ENCODE assay signal across 8 cellular contexts in the genomic region with DNA sequence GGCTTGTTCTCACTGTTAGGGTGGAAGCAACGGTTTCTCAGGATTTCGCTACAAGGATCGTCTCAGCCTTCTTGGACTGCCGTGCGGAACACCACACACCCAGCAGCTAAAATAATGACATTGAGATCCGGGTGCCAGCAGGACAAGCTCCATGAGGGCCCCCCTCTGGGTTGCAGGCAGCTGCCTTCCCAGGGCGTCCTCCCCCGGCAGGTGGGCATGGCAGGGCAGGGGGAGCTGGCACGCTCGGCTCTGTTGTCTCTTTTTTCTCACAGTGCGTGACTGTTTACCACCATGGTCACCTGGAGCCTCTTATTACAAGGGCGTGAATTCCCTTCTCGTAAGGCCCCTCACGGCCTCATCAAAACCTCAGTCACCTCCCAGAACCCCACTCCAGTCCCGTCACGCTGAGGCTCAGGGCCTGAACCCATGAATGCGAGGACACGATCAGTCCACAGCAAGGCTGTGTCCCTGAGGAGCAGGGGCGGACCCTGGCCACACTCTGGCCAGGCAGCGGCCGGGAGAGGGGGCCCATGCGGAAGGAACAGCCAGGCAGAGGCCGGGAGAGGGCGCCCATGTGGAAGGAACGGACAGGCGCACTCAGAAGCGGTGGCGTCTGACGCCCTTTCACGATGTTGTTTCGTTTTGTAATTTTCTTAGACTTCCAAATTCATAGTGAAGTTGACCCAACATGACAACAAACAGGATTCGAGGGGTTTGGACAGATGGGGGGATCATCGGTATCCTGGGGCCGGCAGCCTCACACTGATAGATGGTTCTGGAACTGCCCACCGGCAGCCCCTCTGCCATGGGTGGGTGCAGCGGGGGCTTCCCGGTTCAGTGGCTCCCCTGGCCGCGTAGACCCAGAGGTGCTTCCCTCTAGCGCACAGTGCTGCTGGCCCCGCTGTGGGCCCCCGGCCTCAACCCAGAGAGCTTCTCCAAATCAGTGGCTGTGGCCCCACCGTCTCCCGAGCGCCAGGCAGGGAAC. TPM values are rescaled to one million over a fixed set of nuclear protein-coding genes. Genes with fewer than 3 reads are reported as not detected.
DNase-seq lines count a peak whose midpoint lies in the region; ATAC-seq, FAIRE-seq and TF ChIP-seq lines count a peak whose summit lies in the region.

No MANE protein-coding gene starts in this region.

- ATAC-seq in GM23338 (peak; percentile 73), HG02852 (IDR thresholded peaks at IDR 0.05; ENCODE audit: unreplicated experiment) (no peak)
- ATAC-seq in activated naive CD4-positive, alpha-beta T cell treated with anti-CD3 and anti-CD28 coated beads, Interleukin-2, amount 50 U/mL, for 72 hours, result peak; percentile 67 to 80

- TF ChIP-seq CTCF in GM23338 (conservative IDR thresholded peaks at IDR 0.05; ENCODE audit: low read depth in 2 of 2) (peak; percentile 59 to 83), glutamatergic neuron (IDR thresholded peaks at IDR 0.05; ENCODE audit: partially characterized antibody, unreplicated experiment) (no peak), ovary (IDR thresholded peaks at IDR 0.05) (peak; percentile 50 to 71 (median 65))

- H4K20me1 ChIP-seq in BLaER1 treated with 17β-estradiol and CSF1 and Interleukin-3, amounts not matched to agents 10 nM and 100 nM, result peaks cover 0 to 14% (median 0%) of the 10 kb centered on the region in 11 experiments; a peak in 2 of 22 replicates
- H4K20me1 ChIP-seq in GM23338 (replicated peaks; ENCODE audit: insufficient read depth), result no peaks in the 10 kb centered on the region

- H2AFZ ChIP-seq in GM23338, result peak overlapping the region; percentile 83; the same call in 1 of the 2 replicates

- no peaks in the 10 kb centered on the region for H3K79me2 ChIP-seq in GM23338 (replicated peaks; ENCODE audit: insufficient read depth)

- H3K27me3 Mint-ChIP-seq in GM23338 (ENCODE audit: insufficient read depth, low read depth, poor library complexity), result peaks cover 69% of the 10 kb centered on the region
- H3K27me3 Mint-ChIP-seq in glutamatergic neuron (ENCODE audit: unreplicated experiment), result peaks cover 24% of the 10 kb centered on the region

- peaks cover 16 to 47% (median 39%) of the 10 kb centered on the region in 10 experiments; a peak in 19 of 20 replicates for H3K4me1 ChIP-seq in BLaER1 treated with 17β-estradiol and CSF1 and Interleukin-3, amounts not matched to agents 10 nM and 100 nM
- H3K4me1 ChIP-seq in GM23338 (ENCODE audit: insufficient read depth) (peaks cover 3% of the 10 kb centered on the region; the same call in 1 of the 2 replicates), ovary (ENCODE audit: insufficient read depth) (peaks cover 4% of the 10 kb centered on the region)

- FAIRE-seq in HTR-8/SVneo (lab: Jason Lieb, UNC), result no peak

- peak overlapping the region; percentile 29 to 87 (median 60); a peak in 20 of 22 replicates for H3K27ac ChIP-seq in BLaER1 treated with 17β-estradiol and CSF1 and Interleukin-3, amounts not matched to agents 10 nM and 100 nM
- H3K27ac ChIP-seq in GM23338 (ENCODE audit: low read depth) (no peak overlapping the region), ovary (peak overlapping the region in 1 of 2 donors; percentile 33)

- H3K9me3 Mint-ChIP-seq in GM23338 (peaks cover 8% of the 10 kb centered on the region), glutamatergic neuron (ENCODE audit: unreplicated experiment) (peaks cover 17% of the 10 kb centered on the region)
- H3K9me3 Mint-ChIP-seq in activated naive CD4-positive, alpha-beta T cell treated with anti-CD3 and anti-CD28 coated beads, Interleukin-2, amount 50 U/mL, for 72 hours, result no peaks in the 10 kb centered on the region

- H3K9ac ChIP-seq in BLaER1 treated with 17β-estradiol and CSF1 and Interleukin-3, amounts not matched to agents 10 nM and 100 nM, result peak overlapping the region; percentile 59 to 84 (median 74)

- H3K27me3 ChIP-seq in BLaER1 treated with 17β-estradiol and CSF1 and Interleukin-3, amounts not matched to agents 10 nM and 100 nM, result peaks cover 37 to 45% (median 41%) of the 10 kb centered on the region in 11 experiments
- H3K27me3 ChIP-seq in GM23338 (ENCODE audit: insufficient read depth), result peaks cover 65% of the 10 kb centered on the region
- no peaks in the 10 kb centered on the region for H3K27me3 ChIP-seq in ovary

- peak overlapping the region; percentile 57 for H3K4me3 Mint-ChIP-seq in GM23338
- peak overlapping the region; percentile 34 for H3K4me3 Mint-ChIP-seq in glutamatergic neuron (ENCODE audit: unreplicated experiment)

- peak overlapping the region; percentile 83 to 98 (median 92) for H3K4me2 ChIP-seq in BLaER1 treated with 17β-estradiol and CSF1 and Interleukin-3, amounts not matched to agents 10 nM and 100 nM
- peak overlapping the region; percentile 61; the same call in 1 of the 2 replicates for H3K4me2 ChIP-seq in GM23338

- H3K27ac Mint-ChIP-seq in GM23338, result no peak overlapping the region
- no peak overlapping the region for H3K27ac Mint-ChIP-seq in activated naive CD4-positive, alpha-beta T cell treated with anti-CD3 and anti-CD28 coated beads, Interleukin-2, amount 50 U/mL, for 72 hours
- peak overlapping the region; percentile 52 for H3K27ac Mint-ChIP-seq in glutamatergic neuron (ENCODE audit: unreplicated experiment)

- DNase-seq in GM23338 (ENCODE audit: low spot score) (peak; percentile 88), NCI-H748 treated with DMSO at 0.1 percent for 48 hours (lab: John Stamatoyannopoulos, UW) (peak; percentile 65), glutamatergic neuron (peak; percentile 79), ovary (peak; percentile 72 to 84 (median 78)), HTR-8/SVneo (ENCODE audit: insufficient read length, low spot score) (no peak)
- DNase-seq in activated naive CD4-positive, alpha-beta T cell treated with anti-CD3 and anti-CD28 coated beads, Interleukin-2, amount 50 U/mL, for 72 hours (ENCODE audit: low spot score in 2 of 2), result peak in 1 of 2 donors; percentile 39

- no peak for TF ChIP-seq POLR2A in ovary (IDR thresholded peaks at IDR 0.05)

- 18 to 29% (median 23%) methylated on average over 45 of the region's 45 CpGs for WGBS in ovary, 3 donors

- H3K4me3 ChIP-seq in BLaER1 treated with 17β-estradiol and CSF1 and Interleukin-3, amounts not matched to agents 10 nM and 100 nM, result peak overlapping the region; percentile 45 to 68 (median 56)
- H3K4me3 ChIP-seq in GM23338 (peak overlapping the region; percentile 34; the same call in 1 of the 2 replicates), ovary (peak overlapping the region; percentile 36)

- H3K36me3 Mint-ChIP-seq in GM23338 (ENCODE audit: low read depth) (no peaks in the 10 kb centered on the region), glutamatergic neuron (ENCODE audit: unreplicated experiment) (no peaks in the 10 kb centered on the region)
- peaks cover 0 to 6% of the 10 kb centered on the region in 2 donors for H3K36me3 Mint-ChIP-seq in activated naive CD4-positive, alpha-beta T cell treated with anti-CD3 and anti-CD28 coated beads, Interleukin-2, amount 50 U/mL, for 72 hours

- no peaks in the 10 kb centered on the region for H3K9me3 ChIP-seq in BLaER1 treated with 17β-estradiol and CSF1 and Interleukin-3, amounts not matched to agents 10 nM and 100 nM (replicated peaks in 1 of 11)
- H3K9me3 ChIP-seq in ovary, result no peaks in the 10 kb centered on the region

- no peak for TF ChIP-seq EP300 in ovary (IDR thresholded peaks at IDR 0.05)

- H3K36me3 ChIP-seq in BLaER1 treated with 17β-estradiol and CSF1 and Interleukin-3, amounts not matched to agents 10 nM and 100 nM, result no peaks in the 10 kb centered on the region
- H3K36me3 ChIP-seq in GM23338 (ENCODE audit: insufficient read depth) (no peaks in the 10 kb centered on the region), ovary (no peaks in the 10 kb centered on the region)

- intact Hi-C loops in ovary (cut with DNase I), result loop anchor here in 2 of 4 donors (1.0 to 5.0 kb wide), 3 partner anchors 38 to 448 kb away; no protein-coding TSS in a partner anchor

- H3F3A ChIP-seq in GM23338 (replicated peaks; ENCODE audit: low read depth), result peaks cover 26% of the 10 kb centered on the region

- H3K4me1 Mint-ChIP-seq in GM23338, result peaks cover 18% of the 10 kb centered on the region
- H3K4me1 Mint-ChIP-seq in glutamatergic neuron (ENCODE audit: low read depth, unreplicated experiment), result peaks cover 10% of the 10 kb centered on the region

- no peaks in the 10 kb centered on the region for H3K9me2 ChIP-seq in GM23338 (ENCODE audit: insufficient read depth)

RNA-seq across cellular contexts. Expression of a gene that starts 10.0 kb away (rescaled TPM):
- total RNA-seq in GM23338 (2014; rRNA removed; shearing (Covaris generic)), result 1.7 TPM in 1 of 2 replicates, not detected in the other
- not detected in 2 replicates for polyA plus RNA-seq in GM23338 (2016; fragmentation: Nextera tagmentation; extraction: Ambion mirVana)
- total RNA-seq in activated naive CD4-positive, alpha-beta T cell treated with anti-CD3 and anti-CD28 coated beads, Interleukin-2, amount 50 U/mL, for 72 hours, result not detected
- total RNA-seq in glutamatergic neuron (ENCODE audit: unreplicated experiment), result not detected
- under 1 TPM in 3 of 7 donors, not detected in 4; 0.61 to 0.71 (median 0.65) TPM for total RNA-seq in ovary
- polyA plus RNA-seq in ovary, result under 1 TPM in 1 of 2 donors, not detected in 1; 0.11 TPM

RNA-seq across cellular contexts. Expression of a gene that starts 18.2 kb away (rescaled TPM):
- total RNA-seq in GM23338 (2014; rRNA removed; shearing (Covaris generic)), result 1.7 and 3.0 TPM in 2 replicates
- 1.1 and 2.3 TPM in 2 replicates for polyA plus RNA-seq in GM23338 (2016; fragmentation: Nextera tagmentation; extraction: Ambion mirVana)
- not detected for total RNA-seq in activated naive CD4-positive, alpha-beta T cell treated with anti-CD3 and anti-CD28 coated beads, Interleukin-2, amount 50 U/mL, for 72 hours
- total RNA-seq in glutamatergic neuron (ENCODE audit: unreplicated experiment), result 4.1 TPM
- 1 to 10 TPM in 1 of 7 donors, under 1 TPM in 1, not detected in 5; 0.45 to 1.1 TPM for total RNA-seq in ovary
- under 1 TPM in 1 of 2 donors, not detected in 1; 0.11 TPM for polyA plus RNA-seq in ovary
